Comparison of ENCODE assay signal across 2 cellular contexts in genomic region chr16:88649195-88649923, GRCh38.
TF ChIP-seq lines count a peak whose summit lies in the region.

No MANE protein-coding gene starts in this region.

TF ChIP-seq in SK-N-SH, 30 proteins besides CTCF, POLR2A, EP300 and RAD21 (continued from another document):
- TF ChIP-seq TEAD4 (IDR thresholded peaks at IDR 0.05; ENCODE audit: borderline replicate concordance, insufficient read depth), result no peak
- no peak for TF ChIP-seq GABPA (IDR thresholded peaks at IDR 0.05; ENCODE audit: low read depth)
- TF ChIP-seq, protein P1, sequence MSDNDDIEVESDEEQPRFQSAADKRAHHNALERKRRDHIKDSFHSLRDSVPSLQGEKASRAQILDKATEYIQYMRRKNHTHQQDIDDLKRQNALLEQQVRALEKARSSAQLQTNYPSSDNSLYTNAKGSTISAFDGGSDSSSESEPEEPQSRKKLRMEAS (IDR thresholded peaks at IDR 0.05; ENCODE audit: low read depth), result no peak
- TF ChIP-seq RFX5 (IDR thresholded peaks at IDR 0.05; ENCODE audit: low read length), result no peak
- no peak for TF ChIP-seq SMC3 (IDR thresholded peaks at IDR 0.05; ENCODE audit: low read depth, low read length)
- TF ChIP-seq YY1 (IDR thresholded peaks at IDR 0.05; ENCODE audit: low read depth), result no peak

TF ChIP-seq in SK-N-SH treated with all-trans-retinoic acid at 6 μM for 48 hours, 23 proteins besides CTCF, POLR2A, EP300 and RAD21 (continued from another document):
- TF ChIP-seq, protein P2, sequence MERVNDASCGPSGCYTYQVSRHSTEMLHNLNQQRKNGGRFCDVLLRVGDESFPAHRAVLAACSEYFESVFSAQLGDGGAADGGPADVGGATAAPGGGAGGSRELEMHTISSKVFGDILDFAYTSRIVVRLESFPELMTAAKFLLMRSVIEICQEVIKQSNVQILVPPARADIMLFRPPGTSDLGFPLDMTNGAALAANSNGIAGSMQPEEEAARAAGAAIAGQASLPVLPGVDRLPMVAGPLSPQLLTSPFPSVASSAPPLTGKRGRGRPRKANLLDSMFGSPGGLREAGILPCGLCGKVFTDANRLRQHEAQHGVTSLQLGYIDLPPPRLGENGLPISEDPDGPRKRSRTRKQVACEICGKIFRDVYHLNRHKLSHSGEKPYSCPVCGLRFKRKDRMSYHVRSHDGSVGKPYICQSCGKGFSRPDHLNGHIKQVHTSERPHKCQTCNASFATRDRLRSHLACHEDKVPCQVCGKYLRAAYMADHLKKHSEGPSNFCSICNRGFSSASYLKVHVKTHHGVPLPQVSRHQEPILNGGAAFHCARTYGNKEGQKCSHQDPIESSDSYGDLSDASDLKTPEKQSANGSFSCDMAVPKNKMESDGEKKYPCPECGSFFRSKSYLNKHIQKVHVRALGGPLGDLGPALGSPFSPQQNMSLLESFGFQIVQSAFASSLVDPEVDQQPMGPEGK (CRISPR knock-in tag; IDR thresholded peaks at IDR 0.05; ENCODE audit: borderline replicate concordance), result no peak
- TF ChIP-seq ZNF565 (CRISPR knock-in tag; conservative IDR thresholded peaks at IDR 0.05; ENCODE audit: low read depth), result no peak
